In genomic region chr14:55807059-55807499, GRCh38 we compare ENCODE assay signal across 8 cellular contexts.
DNase-seq lines count a peak whose midpoint lies in the region; ATAC-seq and TF ChIP-seq lines count a peak whose summit lies in the region.

No MANE protein-coding gene starts in this region.

- H3K9me3 Mint-ChIP-seq in activated naive CD8-positive, alpha-beta T cell treated with anti-CD3 and anti-CD28 coated beads, Interleukin-2, amount 50 U/mL, for 24 hours = peaks cover 19% of the 10 kb centered on the region

- H3K4me3 Mint-ChIP-seq in activated naive CD8-positive, alpha-beta T cell treated with anti-CD3 and anti-CD28 coated beads, Interleukin-2, amount 50 U/mL, for 24 hours = peak overlapping the region; percentile 35

- ATAC-seq in HG03432 (IDR thresholded peaks at IDR 0.05; ENCODE audit: unreplicated experiment) = peak; percentile 71
- ATAC-seq in activated naive CD8-positive, alpha-beta T cell treated with anti-CD3 and anti-CD28 coated beads, Interleukin-2, amount 50 U/mL, for 24 hours = peak; percentile 86

- DNase-seq in GM10266 (ENCODE audit: extremely low spot score) (peak; percentile 6), T follicular helper cell (ENCODE audit: low read depth) (peak; percentile 66), inferior parietal cortex (ENCODE audit: extremely low spot score) (peak; percentile 17), NOMO-1 (lab: John Stamatoyannopoulos, UW; ENCODE audit: unreplicated experiment in 2 of 2) (no peak), 8988T (no peak)
- peak; percentile 62 for DNase-seq in activated naive CD8-positive, alpha-beta T cell treated with anti-CD3 and anti-CD28 coated beads, Interleukin-2, amount 50 U/mL, for 24 hours
- DNase-seq in stimulated activated CD4-positive, alpha-beta T cell treated with anti-CD3 and anti-CD28 coated beads, Interleukin-4, amount 100 ng/mL, for 48 hours (ENCODE audit: low read depth in 2 of 2) = peak; percentile 49 to 55

- peaks cover 6% of the 10 kb centered on the region for H3K36me3 Mint-ChIP-seq in activated naive CD8-positive, alpha-beta T cell treated with anti-CD3 and anti-CD28 coated beads, Interleukin-2, amount 50 U/mL, for 24 hours (ENCODE audit: low read depth)

- peak overlapping the region; percentile 67 for H3K27ac Mint-ChIP-seq in activated naive CD8-positive, alpha-beta T cell treated with anti-CD3 and anti-CD28 coated beads, Interleukin-2, amount 50 U/mL, for 24 hours

- TF ChIP-seq CTCF in GM10266 (IDR thresholded peaks at IDR 0.05; ENCODE audit: control insufficient read depth, insufficient read depth, low read depth, missing control alignments) = no peak

- H3K27me3 Mint-ChIP-seq in activated naive CD8-positive, alpha-beta T cell treated with anti-CD3 and anti-CD28 coated beads, Interleukin-2, amount 50 U/mL, for 24 hours = peaks cover 1% of the 10 kb centered on the region

- H3K4me1 Mint-ChIP-seq in activated naive CD8-positive, alpha-beta T cell treated with anti-CD3 and anti-CD28 coated beads, Interleukin-2, amount 50 U/mL, for 24 hours = peaks cover 42% of the 10 kb centered on the region

Comparison
In these comparisons a context has a peak if more than half of its experiments do, and no peak if none do; other contexts are left out.
1. DNase-seq: peak in GM10266 (single experiment), T follicular helper cell (single experiment), activated naive CD8-positive, alpha-beta T cell treated with anti-CD3 and anti-CD28 coated beads, Interleukin-2, amount 50 U/mL, for 24 hours (single experiment), inferior parietal cortex (single experiment) and stimulated activated CD4-positive, alpha-beta T cell treated with anti-CD3 and anti-CD28 coated beads, Interleukin-4, amount 100 ng/mL, for 48 hours (2 of 2); none in NOMO-1 (0 of 2) and 8988T (single experiment).